Comparison of ENCODE assay signal across 1 cellular context in the genomic region with DNA sequence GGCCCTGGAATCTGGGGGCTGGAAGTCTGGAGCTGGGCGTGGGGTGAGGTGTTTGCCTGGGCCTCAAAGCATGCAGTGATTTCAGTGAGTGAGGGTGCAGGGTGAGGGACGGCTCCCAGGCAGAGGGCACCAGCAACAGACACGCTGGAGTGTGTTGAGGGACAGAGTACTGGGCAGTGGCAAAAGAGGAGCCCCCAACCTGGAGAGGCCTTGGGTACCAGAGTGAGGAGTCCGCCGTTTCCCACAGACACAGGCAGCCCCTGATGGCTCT.
TF ChIP-seq lines count a peak whose summit lies in the region.

No MANE protein-coding gene starts in this region.

TF ChIP-seq in liver, 16 proteins besides CTCF, POLR2A, EP300 and RAD21:
- TF ChIP-seq TAF1 (conservative IDR thresholded peaks at IDR 0.05) (no peak), FOXA1 (IDR thresholded peaks at IDR 0.05) (no peak), HNF4G (IDR thresholded peaks at IDR 0.05) (no peak), JUND (IDR thresholded peaks at IDR 0.05) (no peak), SP1 (IDR thresholded peaks at IDR 0.05) (no peak), GABPA (IDR thresholded peaks at IDR 0.05 in 1 of 2, conservative IDR thresholded peaks at IDR 0.05 in 1 of 2) (no peak), HNF4A (conservative IDR thresholded peaks at IDR 0.05) (no peak), RXRA (IDR thresholded peaks at IDR 0.05) (no peak), EGR1 (IDR thresholded peaks at IDR 0.05; ENCODE audit: low read depth in 2 of 2) (no peak), NR2F2 (IDR thresholded peaks at IDR 0.05) (no peak)
- TF ChIP-seq, protein P1, sequence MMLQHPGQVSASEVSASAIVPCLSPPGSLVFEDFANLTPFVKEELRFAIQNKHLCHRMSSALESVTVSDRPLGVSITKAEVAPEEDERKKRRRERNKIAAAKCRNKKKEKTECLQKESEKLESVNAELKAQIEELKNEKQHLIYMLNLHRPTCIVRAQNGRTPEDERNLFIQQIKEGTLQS (IDR thresholded peaks at IDR 0.05): no peak
- TF ChIP-seq, protein P2, sequence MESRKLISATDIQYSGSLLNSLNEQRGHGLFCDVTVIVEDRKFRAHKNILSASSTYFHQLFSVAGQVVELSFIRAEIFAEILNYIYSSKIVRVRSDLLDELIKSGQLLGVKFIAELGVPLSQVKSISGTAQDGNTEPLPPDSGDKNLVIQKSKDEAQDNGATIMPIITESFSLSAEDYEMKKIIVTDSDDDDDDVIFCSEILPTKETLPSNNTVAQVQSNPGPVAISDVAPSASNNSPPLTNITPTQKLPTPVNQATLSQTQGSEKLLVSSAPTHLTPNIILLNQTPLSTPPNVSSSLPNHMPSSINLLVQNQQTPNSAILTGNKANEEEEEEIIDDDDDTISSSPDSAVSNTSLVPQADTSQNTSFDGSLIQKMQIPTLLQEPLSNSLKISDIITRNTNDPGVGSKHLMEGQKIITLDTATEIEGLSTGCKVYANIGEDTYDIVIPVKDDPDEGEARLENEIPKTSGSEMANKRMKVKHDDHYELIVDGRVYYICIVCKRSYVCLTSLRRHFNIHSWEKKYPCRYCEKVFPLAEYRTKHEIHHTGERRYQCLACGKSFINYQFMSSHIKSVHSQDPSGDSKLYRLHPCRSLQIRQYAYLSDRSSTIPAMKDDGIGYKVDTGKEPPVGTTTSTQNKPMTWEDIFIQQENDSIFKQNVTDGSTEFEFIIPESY (IDR thresholded peaks at IDR 0.05): no peak
- TF ChIP-seq, protein P3, sequence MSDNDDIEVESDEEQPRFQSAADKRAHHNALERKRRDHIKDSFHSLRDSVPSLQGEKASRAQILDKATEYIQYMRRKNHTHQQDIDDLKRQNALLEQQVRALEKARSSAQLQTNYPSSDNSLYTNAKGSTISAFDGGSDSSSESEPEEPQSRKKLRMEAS (IDR thresholded peaks at IDR 0.05): no peak
- TF ChIP-seq, protein P4, sequence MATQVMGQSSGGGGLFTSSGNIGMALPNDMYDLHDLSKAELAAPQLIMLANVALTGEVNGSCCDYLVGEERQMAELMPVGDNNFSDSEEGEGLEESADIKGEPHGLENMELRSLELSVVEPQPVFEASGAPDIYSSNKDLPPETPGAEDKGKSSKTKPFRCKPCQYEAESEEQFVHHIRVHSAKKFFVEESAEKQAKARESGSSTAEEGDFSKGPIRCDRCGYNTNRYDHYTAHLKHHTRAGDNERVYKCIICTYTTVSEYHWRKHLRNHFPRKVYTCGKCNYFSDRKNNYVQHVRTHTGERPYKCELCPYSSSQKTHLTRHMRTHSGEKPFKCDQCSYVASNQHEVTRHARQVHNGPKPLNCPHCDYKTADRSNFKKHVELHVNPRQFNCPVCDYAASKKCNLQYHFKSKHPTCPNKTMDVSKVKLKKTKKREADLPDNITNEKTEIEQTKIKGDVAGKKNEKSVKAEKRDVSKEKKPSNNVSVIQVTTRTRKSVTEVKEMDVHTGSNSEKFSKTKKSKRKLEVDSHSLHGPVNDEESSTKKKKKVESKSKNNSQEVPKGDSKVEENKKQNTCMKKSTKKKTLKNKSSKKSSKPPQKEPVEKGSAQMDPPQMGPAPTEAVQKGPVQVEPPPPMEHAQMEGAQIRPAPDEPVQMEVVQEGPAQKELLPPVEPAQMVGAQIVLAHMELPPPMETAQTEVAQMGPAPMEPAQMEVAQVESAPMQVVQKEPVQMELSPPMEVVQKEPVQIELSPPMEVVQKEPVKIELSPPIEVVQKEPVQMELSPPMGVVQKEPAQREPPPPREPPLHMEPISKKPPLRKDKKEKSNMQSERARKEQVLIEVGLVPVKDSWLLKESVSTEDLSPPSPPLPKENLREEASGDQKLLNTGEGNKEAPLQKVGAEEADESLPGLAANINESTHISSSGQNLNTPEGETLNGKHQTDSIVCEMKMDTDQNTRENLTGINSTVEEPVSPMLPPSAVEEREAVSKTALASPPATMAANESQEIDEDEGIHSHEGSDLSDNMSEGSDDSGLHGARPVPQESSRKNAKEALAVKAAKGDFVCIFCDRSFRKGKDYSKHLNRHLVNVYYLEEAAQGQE (IDR thresholded peaks at IDR 0.05): no peak
TF ChIP-seq in liver: peak in this region for 0.
